Comparison of ENCODE assay signal across 25 cellular contexts in the genomic region with DNA sequence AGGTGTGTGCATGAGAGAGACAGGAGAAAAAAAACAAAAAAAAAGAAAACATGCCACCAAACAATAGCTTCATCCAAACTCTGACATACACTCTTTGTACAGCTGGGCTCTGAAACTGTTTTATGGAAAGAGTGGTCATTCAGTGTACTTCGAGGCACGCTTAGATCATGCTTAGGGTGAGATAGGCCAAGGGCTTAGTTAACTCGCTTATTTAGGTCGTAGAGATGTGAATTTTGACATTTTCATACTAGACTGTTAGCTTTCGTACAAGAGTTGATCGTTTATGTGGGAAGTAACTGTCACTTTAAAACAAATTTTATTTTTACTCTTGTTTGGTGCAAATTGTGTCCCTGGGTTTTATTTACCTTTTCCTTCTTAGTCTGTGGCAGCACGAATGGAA.
"Had no signal": no experiment of that assay in that cellular context is flagged by ENCODE, and none has a peak within 500 bp of the region (broad histone marks: within the 10 kb centered on the region; RNA-seq: fewer than 3 reads in every experiment).

No MANE protein-coding gene starts in this region.

- DNase-seq: activated CD4-positive, alpha-beta T cell treated with anti-CD3 and anti-CD28 coated beads for 48 hours; activated CD4-positive, alpha-beta T cell treated with anti-CD3 and anti-CD28 coated beads, Interleukin-2, amount 50 U/mL, for 4 hours; activated CD4-positive, CD25-positive, alpha-beta regulatory T cell treated with anti-CD3 and anti-CD28 coated beads, Interleukin-2, amount 50 U/mL, for 72 hours; activated CD8-positive, alpha-beta memory T cell treated with anti-CD3 and anti-CD28 coated beads, Interleukin-2, amount 50 U/mL, for 48 hours; activated CD8-positive, alpha-beta T cell treated with anti-CD3 and anti-CD28 coated beads, Interleukin-2, amount 10 ng/mL, durations not matched to agents 7 days and 5 days; activated effector memory CD4-positive, alpha-beta T cell treated with Interleukin-2 at 50 U/mL for 16 hours; activated naive CD4-positive, alpha-beta T cell; activated T-cell treated with anti-CD3 and anti-CD28 coated beads, Interleukin-2, amount 50 U/mL, for 1 hour; aorta; brain microvascular endothelial cell; KG1; NCI-H1092; NCI-H1417; NCI-H2029; NCI-H345; NCI-H510A; NCI-H526 treated with DMSO at 0.1 percent for 48 hours; NK-92 treated with Interleukin-12 subunit alpha and Interleukin-12 subunit beta, amount 100 ng/mL, for 24 hours; Peyer's patch; SHP77 treated with DMSO at 0.1 percent for 48 hours; T-helper 17 cell; T-helper 9 cell had no signal

- H3K27me3 ChIP-seq: brain microvascular endothelial cell, Peyer's patch had no signal

- H3K9me3 Mint-ChIP-seq: activated naive CD4-positive, alpha-beta T cell treated with anti-CD3 and anti-CD28 coated beads, Interleukin-2, amount 50 U/mL, for 24 hours; IgD-negative memory B cell; WTC11 had no signal

- H3K27ac Mint-ChIP-seq: activated CD8-positive, alpha-beta T cell treated with anti-CD3 and anti-CD28 coated beads, Interleukin-2, amount 10 ng/mL, durations not matched to agents 7 days and 5 days; activated naive CD4-positive, alpha-beta T cell treated with anti-CD3 and anti-CD28 coated beads, Interleukin-2, amount 50 U/mL, for 24 hours; IgD-negative memory B cell; T-helper 17 cell; WTC11 had no signal

- H3K4me3 ChIP-seq: Peyer's patch had no signal

- ATAC-seq: activated CD8-positive, alpha-beta T cell treated with anti-CD3 and anti-CD28 coated beads, Interleukin-2, amount 10 ng/mL, durations not matched to agents 7 days and 5 days; T-helper 17 cell; WTC11 had no signal

- H3K27me3 Mint-ChIP-seq: activated naive CD4-positive, alpha-beta T cell treated with anti-CD3 and anti-CD28 coated beads, Interleukin-2, amount 50 U/mL, for 24 hours; IgD-negative memory B cell; T-helper 17 cell had no signal

- H3K27ac ChIP-seq: brain microvascular endothelial cell, Peyer's patch had no signal

- H3K4me1 Mint-ChIP-seq: IgD-negative memory B cell had no signal

- H3K9me3 ChIP-seq: Peyer's patch had no signal

- H3K4me3 Mint-ChIP-seq: activated CD8-positive, alpha-beta T cell treated with anti-CD3 and anti-CD28 coated beads, Interleukin-2, amount 10 ng/mL, durations not matched to agents 7 days and 5 days; activated naive CD4-positive, alpha-beta T cell treated with anti-CD3 and anti-CD28 coated beads, Interleukin-2, amount 50 U/mL, for 24 hours; IgD-negative memory B cell; T-helper 17 cell; WTC11 had no signal

- H3K4me1 ChIP-seq: Peyer's patch had no signal
